In the genomic region with DNA sequence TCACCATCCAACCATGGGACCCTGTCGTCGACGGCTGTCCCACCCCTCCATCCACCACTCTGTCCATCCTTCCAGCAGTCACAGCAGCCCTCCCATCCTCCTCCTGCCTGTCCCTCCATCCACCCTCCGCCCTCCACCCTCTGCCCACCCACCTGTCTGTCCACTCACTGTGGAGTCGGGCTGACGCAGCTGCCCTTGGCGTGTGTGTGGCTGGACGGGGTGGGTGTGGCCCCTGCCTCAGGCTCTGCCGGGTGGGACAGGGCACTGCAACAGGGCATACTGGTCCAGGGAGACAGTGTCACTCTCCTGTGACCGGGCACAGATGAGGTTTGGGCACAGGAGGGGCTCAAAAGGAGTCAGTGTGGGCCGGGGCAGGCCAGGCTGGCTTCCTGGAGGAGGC, we compare ENCODE assay signal across 1 cellular context.
TF ChIP-seq lines count a peak whose summit lies in the region.

No MANE protein-coding gene starts in this region.

TF ChIP-seq in HepG2, 621 proteins besides CTCF, POLR2A, EP300 and RAD21:
- TF ChIP-seq ZNF484 (CRISPR knock-in tag; IDR thresholded peaks at IDR 0.05; ENCODE audit: borderline replicate concordance, low read depth) (no peak), IKZF4 (CRISPR knock-in tag; IDR thresholded peaks at IDR 0.05; ENCODE audit: borderline replicate concordance, low read depth, not compliant biosample characterization) (no peak), KLF13 (CRISPR knock-in tag; IDR thresholded peaks at IDR 0.05) (no peak), ZNF225 (CRISPR knock-in tag; IDR thresholded peaks at IDR 0.05) (no peak), TCF12 (IDR thresholded peaks at IDR 0.05) (no peak), TCF12 (CRISPR knock-in tag; IDR thresholded peaks at IDR 0.05) (no peak), WIZ (CRISPR knock-in tag; IDR thresholded peaks at IDR 0.05) (no peak), ZNF749 (CRISPR knock-in tag; IDR thresholded peaks at IDR 0.05; ENCODE audit: borderline replicate concordance) (no peak), ZNF709 (CRISPR knock-in tag; IDR thresholded peaks at IDR 0.05) (no peak), TARDBP (CRISPR knock-in tag; IDR thresholded peaks at IDR 0.05) (no peak), ARNT2 (CRISPR knock-in tag; IDR thresholded peaks at IDR 0.05; ENCODE audit: low read depth) (no peak), ZNF260 (CRISPR knock-in tag; IDR thresholded peaks at IDR 0.05; ENCODE audit: borderline replicate concordance, low read depth) (no peak)
